Comparison of ENCODE assay signal across 1 cellular context in the genomic region with DNA sequence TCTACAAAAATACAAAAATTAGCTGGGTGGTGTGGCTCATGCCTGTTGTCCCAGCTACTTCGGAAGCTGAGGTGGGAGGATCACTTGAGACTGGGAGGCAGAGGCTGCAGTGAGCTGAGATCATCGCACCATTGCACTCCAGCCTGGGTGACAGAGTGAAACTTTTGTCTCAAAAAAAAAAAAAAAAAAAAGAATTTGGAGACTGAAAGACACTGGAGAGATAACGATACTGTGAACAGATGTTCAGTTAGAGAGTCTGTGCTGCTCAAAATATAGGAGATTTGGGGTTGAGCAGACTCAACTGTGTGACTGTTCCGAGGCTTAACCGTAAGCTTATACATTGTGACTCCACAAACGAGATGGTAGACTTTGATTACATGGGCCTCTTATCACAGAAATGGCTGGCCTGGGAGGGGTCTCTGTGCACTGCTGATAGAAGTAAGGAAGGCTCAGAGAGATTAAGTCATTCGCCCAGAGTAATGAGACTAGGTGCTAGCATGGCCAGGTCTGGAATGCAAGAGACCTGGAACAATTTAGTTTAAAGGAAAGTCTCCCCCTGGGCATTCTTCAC.
TF ChIP-seq lines count a peak whose summit lies in the region.

No MANE protein-coding gene starts in this region.

TF ChIP-seq in K562, 482 proteins besides CTCF, POLR2A, EP300 and RAD21 (continued from another document and continues in another):
- TF ChIP-seq, protein P1, sequence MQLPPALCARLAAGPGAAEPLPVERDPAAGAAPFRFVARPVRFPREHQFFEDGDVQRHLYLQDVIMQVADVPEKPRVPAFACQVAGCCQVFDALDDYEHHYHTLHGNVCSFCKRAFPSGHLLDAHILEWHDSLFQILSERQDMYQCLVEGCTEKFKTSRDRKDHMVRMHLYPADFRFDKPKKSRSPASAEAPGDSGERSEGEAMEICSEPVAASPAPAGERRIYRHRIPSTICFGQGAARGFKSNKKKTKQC (CRISPR knock-in tag; IDR thresholded peaks at IDR 0.05), result no peak
- TF ChIP-seq ZNF263 (CRISPR knock-in tag; IDR thresholded peaks at IDR 0.05; ENCODE audit: borderline replicate concordance) (no peak), NCOR1 (IDR thresholded peaks at IDR 0.05) (peak; percentile 89), ZC3H11A (IDR thresholded peaks at IDR 0.05; ENCODE audit: low read depth, low read length) (no peak), ZNF395 (CRISPR knock-in tag; IDR thresholded peaks at IDR 0.05) (0 out of 2 replicates have a peak, but pooled peaks have one; percentile 34), MCM2 (IDR thresholded peaks at IDR 0.05; ENCODE audit: low read depth) (no peak), NCOA4 (IDR thresholded peaks at IDR 0.05; ENCODE audit: partially characterized antibody) (no peak), DNMT1 (IDR thresholded peaks at IDR 0.05) (no peak), SOX6 (IDR thresholded peaks at IDR 0.05) (peak; percentile 85), CLOCK (CRISPR knock-in tag; IDR thresholded peaks at IDR 0.05; ENCODE audit: borderline replicate concordance) (no peak), HMG20A (CRISPR knock-in tag; conservative IDR thresholded peaks at IDR 0.05) (no peak), SRSF3 (IDR thresholded peaks at IDR 0.05; ENCODE audit: insufficient read depth, low read length) (no peak), TFAM (CRISPR knock-in tag; conservative IDR thresholded peaks at IDR 0.05) (no peak), ZNF644 (tag; IDR thresholded peaks at IDR 0.05; ENCODE audit: low read depth) (0 out of 2 replicates have a peak, but pooled peaks have one; percentile 62), CHCHD3 (CRISPR knock-in tag; IDR thresholded peaks at IDR 0.05) (no peak), STAT5A (IDR thresholded peaks at IDR 0.05; ENCODE audit: borderline replicate concordance, low read length) (peak; percentile 63; the same call in 1 of the 2 replicates), ESRRB (CRISPR knock-in tag; IDR thresholded peaks at IDR 0.05; ENCODE audit: borderline replicate concordance) (no peak), TRIM24 (IDR thresholded peaks at IDR 0.05) (peak in 1 of 2 experiments; percentile 67; a peak in 2 of 4 replicates), FIP1L1 (IDR thresholded peaks at IDR 0.05; ENCODE audit: low read depth, low read length, poor library complexity, severe bottlenecking) (no peak), IRF9 (tag; IDR thresholded peaks at IDR 0.05) (no peak), ZKSCAN8 (CRISPR knock-in tag; IDR thresholded peaks at IDR 0.05) (no peak), NFATC3 (IDR thresholded peaks at IDR 0.05) (no peak), ZFP1 (CRISPR knock-in tag; IDR thresholded peaks at IDR 0.05) (no peak), EP400 (IDR thresholded peaks at IDR 0.05) (0 out of 2 replicates have a peak, but pooled peaks have one; percentile 11), NR2C1 (IDR thresholded peaks at IDR 0.05) (no peak), NR2C1 (tag; IDR thresholded peaks at IDR 0.05) (no peak), FOSL1 (tag; conservative IDR thresholded peaks at IDR 0.05) (peak; percentile 54; the same call in 1 of the 2 replicates), ZNF175 (CRISPR knock-in tag; IDR thresholded peaks at IDR 0.05; ENCODE audit: low read depth) (no peak), MBD2 (IDR thresholded peaks at IDR 0.05; ENCODE audit: borderline replicate concordance, low read depth) (no peak), LEF1 (IDR thresholded peaks at IDR 0.05) (peak; percentile 69), CHD4 (IDR thresholded peaks at IDR 0.05; ENCODE audit: insufficient read depth, insufficient replicate concordance, low read depth, low read length, poor library complexity, severe bottlenecking) (no peak), POLR2B (IDR thresholded peaks at IDR 0.05; ENCODE audit: low read depth, partially characterized antibody) (no peak), RBM14 (IDR thresholded peaks at IDR 0.05; ENCODE audit: borderline replicate concordance, insufficient read depth, low read depth, low read length) (no peak)
- TF ChIP-seq, protein P2, sequence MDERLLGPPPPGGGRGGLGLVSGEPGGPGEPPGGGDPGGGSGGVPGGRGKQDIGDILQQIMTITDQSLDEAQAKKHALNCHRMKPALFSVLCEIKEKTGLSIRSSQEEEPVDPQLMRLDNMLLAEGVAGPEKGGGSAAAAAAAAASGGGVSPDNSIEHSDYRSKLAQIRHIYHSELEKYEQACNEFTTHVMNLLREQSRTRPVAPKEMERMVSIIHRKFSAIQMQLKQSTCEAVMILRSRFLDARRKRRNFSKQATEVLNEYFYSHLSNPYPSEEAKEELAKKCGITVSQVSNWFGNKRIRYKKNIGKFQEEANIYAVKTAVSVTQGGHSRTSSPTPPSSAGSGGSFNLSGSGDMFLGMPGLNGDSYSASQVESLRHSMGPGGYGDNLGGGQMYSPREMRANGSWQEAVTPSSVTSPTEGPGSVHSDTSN (CRISPR knock-in tag; IDR thresholded peaks at IDR 0.05; ENCODE audit: low read depth), result no peak
- TF ChIP-seq, protein P2 (tag; conservative IDR thresholded peaks at IDR 0.05; ENCODE audit: low read depth), result 0 out of 2 replicates have a peak, but pooled peaks have one; percentile 9
- TF ChIP-seq, protein P3, sequence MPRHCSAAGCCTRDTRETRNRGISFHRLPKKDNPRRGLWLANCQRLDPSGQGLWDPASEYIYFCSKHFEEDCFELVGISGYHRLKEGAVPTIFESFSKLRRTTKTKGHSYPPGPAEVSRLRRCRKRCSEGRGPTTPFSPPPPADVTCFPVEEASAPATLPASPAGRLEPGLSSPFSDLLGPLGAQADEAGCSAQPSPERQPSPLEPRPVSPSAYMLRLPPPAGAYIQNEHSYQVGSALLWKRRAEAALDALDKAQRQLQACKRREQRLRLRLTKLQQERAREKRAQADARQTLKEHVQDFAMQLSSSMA (CRISPR knock-in tag; IDR thresholded peaks at IDR 0.05), result no peak
- TF ChIP-seq, protein P4, sequence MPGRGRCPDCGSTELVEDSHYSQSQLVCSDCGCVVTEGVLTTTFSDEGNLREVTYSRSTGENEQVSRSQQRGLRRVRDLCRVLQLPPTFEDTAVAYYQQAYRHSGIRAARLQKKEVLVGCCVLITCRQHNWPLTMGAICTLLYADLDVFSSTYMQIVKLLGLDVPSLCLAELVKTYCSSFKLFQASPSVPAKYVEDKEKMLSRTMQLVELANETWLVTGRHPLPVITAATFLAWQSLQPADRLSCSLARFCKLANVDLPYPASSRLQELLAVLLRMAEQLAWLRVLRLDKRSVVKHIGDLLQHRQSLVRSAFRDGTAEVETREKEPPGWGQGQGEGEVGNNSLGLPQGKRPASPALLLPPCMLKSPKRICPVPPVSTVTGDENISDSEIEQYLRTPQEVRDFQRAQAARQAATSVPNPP (IDR thresholded peaks at IDR 0.05; ENCODE audit: borderline replicate concordance, insufficient read depth, insufficient read length), result no peak
